In the genomic region with DNA sequence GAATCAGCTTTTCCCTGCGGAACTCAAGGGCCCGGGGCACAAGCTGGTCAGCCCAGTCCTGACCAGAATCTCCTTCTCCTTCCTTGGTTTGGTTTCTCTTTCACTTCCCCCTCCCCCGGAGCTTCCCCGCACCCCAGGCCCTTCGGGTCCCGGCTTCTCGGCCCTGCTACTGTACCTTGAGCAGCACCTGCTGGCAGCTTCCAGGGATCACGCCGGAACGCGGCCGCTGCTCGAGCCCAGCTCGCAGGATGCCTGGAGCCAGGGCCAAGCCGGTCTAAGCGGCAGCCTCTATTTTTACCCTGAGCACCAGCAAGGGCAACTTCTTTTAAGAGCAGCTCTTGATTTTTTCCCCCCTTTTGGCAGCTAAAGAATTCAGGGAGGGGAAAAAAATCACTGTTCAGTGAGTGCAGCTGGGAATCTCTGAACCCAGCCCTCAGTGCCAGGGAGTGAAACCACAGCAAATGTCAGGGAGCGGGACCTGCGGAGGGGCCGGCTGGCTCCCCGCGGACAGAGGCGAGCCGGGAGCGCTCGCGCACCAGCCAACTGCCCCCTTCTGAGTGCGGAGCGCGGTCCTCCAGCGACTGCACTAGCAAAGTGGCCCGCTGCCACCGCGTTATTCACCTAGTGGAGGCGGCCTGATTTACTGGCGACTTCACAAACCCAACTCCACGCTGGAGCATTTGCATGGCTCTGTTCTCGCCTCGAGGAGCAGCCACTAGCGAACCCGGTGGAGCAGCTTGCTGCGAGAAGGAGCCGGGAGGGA, we compare ENCODE assay signal across 8 cellular contexts. TPM values are rescaled to one million over a fixed set of nuclear protein-coding genes. Genes with fewer than 3 reads are reported as not detected.
DNase-seq lines count a peak whose midpoint lies in the region; ATAC-seq and TF ChIP-seq lines count a peak whose summit lies in the region.

No MANE protein-coding gene starts in this region.

- H3K9me3 ChIP-seq in PC-3 (ENCODE audit: low read length): no peaks in the 10 kb centered on the region
- H3K9me3 ChIP-seq in neutrophil: no peaks in the 10 kb centered on the region
- H3K9me3 ChIP-seq in thoracic aorta: no peaks in the 10 kb centered on the region

- peak overlapping the region; percentile 97 for H3K4me2 ChIP-seq in PC-3 (ENCODE audit: low read length)

- peak overlapping the region; percentile 94 for H3K9ac ChIP-seq in PC-3 (ENCODE audit: low read length)

- intact Hi-C loops in PC-3 (cut with micrococcal nuclease): loop anchor here (1.0 to 10.0 kb wide), 9 partner anchors 516 to 1470 kb away; no protein-coding TSS in a partner anchor

- H3K9me2 ChIP-seq in PC-3 (replicated peaks; ENCODE audit: low read length): no peaks in the 10 kb centered on the region

- peak; percentile 91 for DNase-seq in Caki2 (ENCODE audit: low read depth)
- peak; percentile 94 for DNase-seq in PC-3
- peak; percentile 37 for DNase-seq in activated naive CD4-positive, alpha-beta T cell treated with Interleukin-2 at 50 U/mL for 16 hours
- DNase-seq in germinal center (ENCODE audit: low spot score): peak; percentile 88
- peak; percentile 52 for DNase-seq in thoracic aorta (ENCODE audit: low spot score)

- H3K27ac ChIP-seq in PC-3 (ENCODE audit: low read length): peak overlapping the region; percentile 94
- H3K27ac ChIP-seq in neutrophil: peak overlapping the region; percentile 85
- H3K27ac ChIP-seq in thoracic aorta: peak overlapping the region; percentile 86 to 88

- TF ChIP-seq CTCF in PC-3 (conservative IDR thresholded peaks at IDR 0.05; ENCODE audit: low read depth, low read length) (peak; percentile 86), neutrophil (IDR thresholded peaks at IDR 0.05) (peak; percentile 93), thoracic aorta (IDR thresholded peaks at IDR 0.05) (peak; percentile 66)

- CTCF ChIA-PET in PC-3 (lab: Charles Lee): interaction anchor here (0.5 to 1.9 kb wide), 16 partner anchors 9 to 1473 kb away, joined by 3 to 10 read pairs (median 4); no protein-coding TSS in a partner anchor

- H3K4me3 ChIP-seq in PC-3 (ENCODE audit: low read length) (peak overlapping the region; percentile 68), neutrophil (ENCODE audit: low read depth in 1 of 2, low read length in 1 of 2) (peak overlapping the region; percentile 72 to 79), thoracic aorta (peak overlapping the region; percentile 76)

- ATAC-seq in GM19395 (IDR thresholded peaks at IDR 0.05; ENCODE audit: unreplicated experiment): peak; percentile 97
- peak; percentile 92 for ATAC-seq in HG03460 (IDR thresholded peaks at IDR 0.05; ENCODE audit: unreplicated experiment)
- ATAC-seq in PC-3: peak; percentile 70
- ATAC-seq in thoracic aorta (ENCODE audit: insufficient number of reproducible peaks, low FRiP score, low read depth): peak; percentile 46

- in situ Hi-C loops in Caki2 (cut with HindIII; ENCODE audit: low pct_unique_long_range_greater_than_20kb, low sequenced_read_pairs): no loop called here

- H3K36me3 ChIP-seq in PC-3 (ENCODE audit: low read depth, low read length): peaks cover 3% of the 10 kb centered on the region
- H3K36me3 ChIP-seq in neutrophil: no peaks in the 10 kb centered on the region
- H3K36me3 ChIP-seq in thoracic aorta: no peaks in the 10 kb centered on the region

- H3F3A ChIP-seq in PC-3 (ENCODE audit: low read length, unreplicated experiment): no peaks in the 10 kb centered on the region

- no TSS peak for BruUV-seq in PC-3 (replicated peaks; lab: Mats Ljungman, UMichigan)

- H3K27me3 ChIP-seq in PC-3 (ENCODE audit: low read length) (no peaks in the 10 kb centered on the region), neutrophil (no peaks in the 10 kb centered on the region), thoracic aorta (replicated peaks; ENCODE audit: insufficient read depth) (no peaks in the 10 kb centered on the region)

- peak overlapping the region; percentile 81 for H2AFZ ChIP-seq in PC-3 (ENCODE audit: low read length)

- peaks cover 61% of the 10 kb centered on the region for H3K4me1 ChIP-seq in PC-3 (ENCODE audit: insufficient read depth, low read length)
- peaks cover 56 to 58% of the 10 kb centered on the region in 2 experiments for H3K4me1 ChIP-seq in neutrophil (ENCODE audit: control insufficient read depth in 1 of 2, insufficient read depth in 1 of 2, low read depth in 1 of 2, low read length in 1 of 2)
- peaks cover 12 to 64% of the 10 kb centered on the region in 2 donors for H3K4me1 ChIP-seq in thoracic aorta (ENCODE audit: control insufficient read depth in 1 of 2, low read depth in 2 of 2)

- POLR2A ChIA-PET in PC-3 (lab: Charles Lee; ENCODE audit: unreplicated experiment): interaction anchor here (0.5 to 0.9 kb wide), 4 partner anchors 11 to 1375 kb away, joined by 4 to 7 read pairs (median 6); no protein-coding TSS in a partner anchor

- H4K20me1 ChIP-seq in PC-3 (ENCODE audit: low read length): peaks cover 18% of the 10 kb centered on the region

- H3K79me2 ChIP-seq in PC-3 (ENCODE audit: low read length): peaks cover 73% of the 10 kb centered on the region

RNA-seq across cellular contexts. Expression of a gene that starts 2.4 kb away (rescaled TPM):
- total RNA-seq in Caki2 (2014; rRNA removed; shearing (Covaris generic); ENCODE audit: low replicate concordance): 9.5 and 14.4 TPM in 2 replicates
- 55.3 and 70.1 TPM in 2 replicates for total RNA-seq in PC-3 (2014; rRNA removed)
- total RNA-seq in thoracic aorta: 10 to 100 TPM; 24.0 to 44.8 TPM

Comparison
In these comparisons a context has a peak if more than half of its experiments do, and no peak if none do; other contexts are left out.
1. Peak in every context shown above with its lines: DNase-seq, ATAC-seq, H3K4me3 ChIP-seq and H3K27ac ChIP-seq.
2. DNase-seq: peak in every context shown above with its lines; median percentile 94 in PC-3; 91 in Caki2; 88 in germinal center; 52 in thoracic aorta; 37 in activated naive CD4-positive, alpha-beta T cell treated with Interleukin-2 at 50 U/mL for 16 hours.
3. ATAC-seq: peak in every context shown above with its lines; median percentile 97 in GM19395; 92 in HG03460; 70 in PC-3; 46 in thoracic aorta.